Comparison of ENCODE assay signal across 34 cellular contexts in genomic region chr6:34538581-34538980, GRCh38. TPM values are rescaled to one million over a fixed set of nuclear protein-coding genes. Genes with fewer than 3 reads are reported as not detected.
"Had no signal": no experiment of that assay in that cellular context is flagged by ENCODE, and none has a peak within 500 bp of the region (broad histone marks: within the 10 kb centered on the region; RNA-seq: fewer than 3 reads in every experiment).

No MANE protein-coding gene starts in this region.

- H3K36me3 Mint-ChIP-seq: mesothelial cell of epicardium; naive B cell; natural killer cell treated with Interleukin-12 subunit alpha and Interleukin-12 subunit beta and Interleukin-15 and Interleukin-18, amount 100 ng/mL, for 72 hours; stimulated activated effector memory CD8-positive, alpha-beta T cell treated with anti-CD3 and anti-CD28 coated beads, Interleukin-12 subunit alpha, Interleukin-12 subunit beta, amount 100 ng/mL, for 72 hours had no signal

- H3K9me3 Mint-ChIP-seq: mesothelial cell of epicardium; naive B cell; natural killer cell treated with Interleukin-12 subunit alpha and Interleukin-12 subunit beta and Interleukin-15 and Interleukin-18, amount 100 ng/mL, for 72 hours; stimulated activated effector memory CD8-positive, alpha-beta T cell treated with anti-CD3 and anti-CD28 coated beads, Interleukin-12 subunit alpha, Interleukin-12 subunit beta, amount 100 ng/mL, for 72 hours had no signal

- DNase-seq: dermis blood vessel endothelial cell; effector memory CD4-positive, alpha-beta T cell; foreskin keratinocyte; heart left ventricle; hippocampal formation; left cardiac atrium; left lung; mesenchymal stem cell; naive B cell; nucleus accumbens; psoas muscle; right cardiac atrium; sigmoid colon; stimulated activated CD4-positive, alpha-beta T cell treated with anti-CD3 and anti-CD28 coated beads, Interleukin-2, amount 100 ng/mL, for 24 hours; stimulated activated CD4-positive, alpha-beta T cell treated with anti-CD3 and anti-CD28 coated beads, Interleukin-4, amount 100 ng/mL, for 24 hours; stimulated activated naive CD4-positive, alpha-beta T cell treated with Interleukin-2 at 50 U/mL for 16 hours; stomach; thyroid gland; trophoblast cell had no signal

- ATAC-seq: foreskin keratinocyte; gastroesophageal sphincter; heart left ventricle; left cardiac atrium; left lung; mucosa of descending colon; natural killer cell treated with Interleukin-12 subunit alpha and Interleukin-12 subunit beta and Interleukin-15 and Interleukin-18, amount 100 ng/mL, for 72 hours; psoas muscle; right cardiac atrium; stimulated activated effector memory CD8-positive, alpha-beta T cell treated with anti-CD3 and anti-CD28 coated beads, Interleukin-12 subunit alpha, Interleukin-12 subunit beta, amount 100 ng/mL, for 72 hours had no signal

- H3K36me3 ChIP-seq: esophagus muscularis mucosa, gastroesophageal sphincter, heart left ventricle, left lung, sigmoid colon, stomach, thyroid gland, vagina had no signal

- H3K9me3 ChIP-seq: esophagus muscularis mucosa, gastroesophageal sphincter, heart left ventricle, left lung, mucosa of descending colon, psoas muscle, sigmoid colon, stomach, thyroid gland, vagina had no signal

- H3K27ac ChIP-seq: esophagus muscularis mucosa, foreskin keratinocyte, gastroesophageal sphincter, heart left ventricle, left lung, psoas muscle, sigmoid colon, stomach, thyroid gland, vagina had no signal

- H3K4me1 ChIP-seq: esophagus muscularis mucosa, foreskin keratinocyte, gastroesophageal sphincter, left lung, psoas muscle, sigmoid colon, vagina had no signal

- H3K4me1 Mint-ChIP-seq: naive B cell; stimulated activated effector memory CD8-positive, alpha-beta T cell treated with anti-CD3 and anti-CD28 coated beads, Interleukin-12 subunit alpha, Interleukin-12 subunit beta, amount 100 ng/mL, for 72 hours had no signal

- H3K4me3 ChIP-seq: esophagus muscularis mucosa, gastroesophageal sphincter, heart left ventricle, left lung, mucosa of descending colon, psoas muscle, sigmoid colon, stomach, thyroid gland, vagina had no signal

- H3K27ac Mint-ChIP-seq: mesothelial cell of epicardium; natural killer cell treated with Interleukin-12 subunit alpha and Interleukin-12 subunit beta and Interleukin-15 and Interleukin-18, amount 100 ng/mL, for 72 hours; stimulated activated effector memory CD8-positive, alpha-beta T cell treated with anti-CD3 and anti-CD28 coated beads, Interleukin-12 subunit alpha, Interleukin-12 subunit beta, amount 100 ng/mL, for 72 hours had no signal

- H3K27me3 ChIP-seq: esophagus muscularis mucosa, foreskin keratinocyte, gastroesophageal sphincter, heart left ventricle, left lung, sigmoid colon, stomach, thyroid gland, vagina had no signal

- H3K27me3 Mint-ChIP-seq: naive B cell; natural killer cell treated with Interleukin-12 subunit alpha and Interleukin-12 subunit beta and Interleukin-15 and Interleukin-18, amount 100 ng/mL, for 72 hours had no signal

- H3K4me3 Mint-ChIP-seq: mesothelial cell of epicardium; naive B cell; natural killer cell treated with Interleukin-12 subunit alpha and Interleukin-12 subunit beta and Interleukin-15 and Interleukin-18, amount 100 ng/mL, for 72 hours; stimulated activated effector memory CD8-positive, alpha-beta T cell treated with anti-CD3 and anti-CD28 coated beads, Interleukin-12 subunit alpha, Interleukin-12 subunit beta, amount 100 ng/mL, for 72 hours had no signal

RNA-seq across cellular contexts. Expression of gene SPDEF, which starts 17.5 kb away (rescaled TPM):
- total RNA-seq: endothelial cell of umbilical vein; epithelial cell of proximal tubule; esophagus muscularis mucosa; foreskin keratinocyte; kidney epithelial cell; lung microvascular endothelial cell; natural killer cell treated with Interleukin-12 subunit alpha and Interleukin-12 subunit beta and Interleukin-15 and Interleukin-18, amount 100 ng/mL, for 72 hours; osteocyte; renal cortical epithelial cell; skeletal muscle tissue; temporal lobe; thyroid gland; vagina had no signal
- polyA plus RNA-seq: endothelial cell of umbilical vein had no signal
